Comparison of ENCODE assay signal across 17 cellular contexts in the genomic region with DNA sequence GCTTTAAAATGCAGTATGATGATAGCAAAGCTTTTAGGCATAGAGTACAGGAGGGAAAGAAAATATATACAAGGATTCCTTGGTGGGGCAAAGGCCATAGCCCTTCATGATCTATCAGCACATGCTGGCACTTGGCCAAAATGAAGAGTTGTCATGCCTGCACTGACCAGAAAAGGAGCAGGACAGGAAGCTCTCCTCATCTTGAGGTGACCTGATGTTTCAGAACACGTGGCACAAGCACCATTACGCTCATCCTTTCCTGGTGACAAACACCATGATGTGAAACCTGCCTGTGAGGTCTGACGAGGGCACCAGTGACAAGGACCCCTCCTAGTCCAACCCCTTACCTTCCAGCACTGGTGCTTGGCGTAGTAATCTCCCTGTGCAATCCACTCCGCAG.
DNase-seq lines count a peak whose midpoint lies in the region; ATAC-seq and TF ChIP-seq lines count a peak whose summit lies in the region.
"Had no signal": no experiment of that assay in that cellular context is flagged by ENCODE, and none has a peak within 500 bp of the region (broad histone marks: within the 10 kb centered on the region; RNA-seq: fewer than 3 reads in every experiment).

No MANE protein-coding gene starts in this region.

- H3K9me3 ChIP-seq in CD4-positive, CD25-positive, alpha-beta regulatory T cell (ENCODE audit: control insufficient read depth in 2 of 2, low read length in 2 of 2), result peaks cover 2 to 4% of the 10 kb centered on the region in 2 experiments
- H3K9me3 ChIP-seq in DND-41 (ENCODE audit: insufficient read depth, low read length, severe bottlenecking), result peaks cover 8% of the 10 kb centered on the region

- H3K27ac ChIP-seq in CD4-positive, CD25-positive, alpha-beta regulatory T cell (ENCODE audit: insufficient read depth, low read length, poor library complexity, severe bottlenecking), result no peak overlapping the region
- peak overlapping the region; percentile 67 for H3K27ac ChIP-seq in DND-41 (ENCODE audit: low read length)
- H3K27ac ChIP-seq: C4-2B had no signal

- no peaks in the 10 kb centered on the region for H3K79me2 ChIP-seq in DND-41 (ENCODE audit: insufficient read depth, low read length)

- H3K4me3 ChIP-seq in CD4-positive, CD25-positive, alpha-beta regulatory T cell (ENCODE audit: low read depth, low read length), result no peak overlapping the region
- H3K4me3 ChIP-seq in DND-41 (ENCODE audit: low read depth in 1 of 2, low read length in 2 of 2), result no peak overlapping the region

- H3K9ac ChIP-seq in DND-41 (ENCODE audit: low read depth, low read length), result no peak overlapping the region

- peaks cover 15% of the 10 kb centered on the region for H3K4me1 ChIP-seq in CD4-positive, CD25-positive, alpha-beta regulatory T cell (ENCODE audit: control insufficient read depth, insufficient read depth, low read length, poor library complexity, severe bottlenecking)
- H3K4me1 ChIP-seq in DND-41 (ENCODE audit: insufficient read depth, low read length), result peaks cover 59% of the 10 kb centered on the region

- DNase-seq in CD4-positive, CD25-positive, alpha-beta regulatory T cell, result no peak
- DNase-seq in DND-41 (no peak), memory B cell (ENCODE audit: low spot score in 2 of 2) (no peak), AG20443 (ENCODE audit: low spot score) (no peak), GM03348 (ENCODE audit: low spot score) (no peak), NCI-H345 (lab: John Stamatoyannopoulos, UW) (no peak)
- no peak for DNase-seq in activated naive CD8-positive, alpha-beta T cell treated with anti-CD3 and anti-CD28 coated beads for 36 hours
- DNase-seq in stimulated activated CD4-positive, alpha-beta T cell treated with anti-CD3 and anti-CD28 coated beads, Interleukin-1b, Interleukin-23, amount 100 ng/mL, for 48 hours, result no peak
- DNase-seq: ACHN; AML-193; GF-D8; NCI-H1092 treated with DMSO at 0.1 percent for 48 hours; NCI-H146; NCI-H2029 treated with DMSO at 0.1 percent for 48 hours; NK-92 treated with Interleukin-12 subunit alpha and Interleukin-12 subunit beta, amount 100 ng/mL, for 24 hours had no signal

- H3K4me2 ChIP-seq in DND-41 (ENCODE audit: insufficient read depth, low read length), result no peak overlapping the region

- no peaks in the 10 kb centered on the region for H3K27me3 ChIP-seq in CD4-positive, CD25-positive, alpha-beta regulatory T cell (ENCODE audit: control insufficient read depth, insufficient read depth, low read length)
- no peaks in the 10 kb centered on the region for H3K27me3 ChIP-seq in DND-41 (ENCODE audit: insufficient read depth, low read length, poor library complexity)

- H3K36me3 Mint-ChIP-seq in CD4-positive, CD25-positive, alpha-beta regulatory T cell, result peaks cover 81% of the 10 kb centered on the region
- H3K36me3 Mint-ChIP-seq in activated naive CD8-positive, alpha-beta T cell treated with anti-CD3 and anti-CD28 coated beads for 36 hours, result peaks cover 44% of the 10 kb centered on the region
- H3K36me3 Mint-ChIP-seq in memory B cell, result peaks cover 59% of the 10 kb centered on the region

- no peak for TF ChIP-seq CTCF in DND-41 (IDR thresholded peaks at IDR 0.05; ENCODE audit: borderline replicate concordance, extremely low read depth, low read length, poor library complexity, severe bottlenecking)

- H3K36me3 ChIP-seq in CD4-positive, CD25-positive, alpha-beta regulatory T cell (ENCODE audit: control insufficient read depth, insufficient read depth, low read length), result peaks cover 89% of the 10 kb centered on the region
- H3K36me3 ChIP-seq in DND-41 (ENCODE audit: insufficient read depth, low read length), result peaks cover 63% of the 10 kb centered on the region

- no peaks in the 10 kb centered on the region for H3K27me3 Mint-ChIP-seq in CD4-positive, CD25-positive, alpha-beta regulatory T cell
- no peaks in the 10 kb centered on the region for H3K27me3 Mint-ChIP-seq in activated naive CD8-positive, alpha-beta T cell treated with anti-CD3 and anti-CD28 coated beads for 36 hours
- no peaks in the 10 kb centered on the region for H3K27me3 Mint-ChIP-seq in memory B cell

- H2AFZ ChIP-seq in DND-41 (ENCODE audit: low read depth, low read length), result no peak overlapping the region

- peak overlapping the region; percentile 21 to 38 (median 24) for H3K27ac Mint-ChIP-seq in CD4-positive, CD25-positive, alpha-beta regulatory T cell
- H3K27ac Mint-ChIP-seq in activated naive CD8-positive, alpha-beta T cell treated with anti-CD3 and anti-CD28 coated beads for 36 hours, result peak overlapping the region; percentile 23
- H3K27ac Mint-ChIP-seq in memory B cell, result peak overlapping the region; percentile 53

- ATAC-seq in CD4-positive, CD25-positive, alpha-beta regulatory T cell (ENCODE audit: low read depth in 2 of 2), result no peak
- ATAC-seq in DND-41 (ENCODE audit: insufficient read depth, low read depth), result no peak
- no peak for ATAC-seq in memory B cell (ENCODE audit: low read depth)
- ATAC-seq: Right ventricle myocardium inferior had no signal

- no peaks in the 10 kb centered on the region for H4K20me1 ChIP-seq in DND-41 (ENCODE audit: insufficient read depth, low read length)

- peaks cover 0 to 10% (median 1%) of the 10 kb centered on the region in 7 donors for H3K9me3 Mint-ChIP-seq in CD4-positive, CD25-positive, alpha-beta regulatory T cell
- H3K9me3 Mint-ChIP-seq in activated naive CD8-positive, alpha-beta T cell treated with anti-CD3 and anti-CD28 coated beads for 36 hours, result peaks cover 10% of the 10 kb centered on the region
- peaks cover 6% of the 10 kb centered on the region for H3K9me3 Mint-ChIP-seq in memory B cell

- no peak overlapping the region for H3K4me3 Mint-ChIP-seq in CD4-positive, CD25-positive, alpha-beta regulatory T cell
- no peak overlapping the region for H3K4me3 Mint-ChIP-seq in activated naive CD8-positive, alpha-beta T cell treated with anti-CD3 and anti-CD28 coated beads for 36 hours
- H3K4me3 Mint-ChIP-seq in memory B cell, result no peak overlapping the region

- peaks cover 13 to 33% (median 22%) of the 10 kb centered on the region in 4 donors for H3K4me1 Mint-ChIP-seq in CD4-positive, CD25-positive, alpha-beta regulatory T cell
- H3K4me1 Mint-ChIP-seq in activated naive CD8-positive, alpha-beta T cell treated with anti-CD3 and anti-CD28 coated beads for 36 hours, result peaks cover 28% of the 10 kb centered on the region
- H3K4me1 Mint-ChIP-seq in memory B cell, result peaks cover 7% of the 10 kb centered on the region
